8 cellular contexts compared by ENCODE assay signal in the genomic region with DNA sequence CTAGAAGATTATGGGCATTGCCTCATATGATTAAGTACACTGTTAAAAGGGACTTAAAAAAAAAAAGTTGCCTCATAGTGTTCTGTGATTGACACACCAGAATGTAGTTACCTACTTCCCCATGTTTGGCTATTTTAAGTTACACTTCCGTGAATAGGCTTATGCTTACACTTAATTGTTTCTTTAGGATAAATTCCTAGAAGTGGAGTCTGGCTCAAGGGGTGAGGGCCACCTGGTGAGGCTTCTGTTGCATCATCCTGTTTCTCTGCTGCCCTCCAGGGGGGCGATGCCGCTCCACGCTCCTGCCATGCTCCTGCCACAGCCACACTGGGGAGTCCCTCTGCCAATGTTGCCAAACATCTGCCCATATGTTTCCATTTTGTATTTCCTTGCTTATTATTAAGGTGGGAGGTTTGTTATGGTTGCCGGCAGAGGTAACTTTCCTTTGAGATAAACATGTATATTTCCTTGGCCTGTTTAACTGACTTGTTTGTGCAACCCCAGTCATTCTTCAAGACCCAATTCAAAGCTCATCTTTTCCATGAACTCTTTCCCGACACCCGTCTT.
A peak's percentile ranks its signal among the peaks of the same experiment; 100 is the strongest.
DNase-seq lines count a peak whose midpoint lies in the region; ATAC-seq lines count a peak whose summit lies in the region.

No MANE protein-coding gene starts in this region.

- no peak overlapping the region for H3K4me3 Mint-ChIP-seq in activated CD4-positive, alpha-beta memory T cell treated with anti-CD3 and anti-CD28 coated beads, Interleukin-2, amount 10 ng/mL, durations not matched to agents 7 days and 5 days
- H3K4me3 Mint-ChIP-seq in activated CD4-positive, alpha-beta memory T cell treated with anti-CD3 and anti-CD28 coated beads for 36 hours = no peak overlapping the region
- H3K4me3 Mint-ChIP-seq in dendritic cell treated with granulocyte-macrophage colony-stimulating factor and Interleukin-4, amounts not matched to agents 40 ng/mL and 50 ng/mL, for 4 days = peak overlapping the region; percentile 7
- H3K4me3 Mint-ChIP-seq in stimulated activated naive CD8-positive, alpha-beta T cell treated with anti-CD3 and anti-CD28 coated beads, Interleukin-15, Interleukin-2, amounts not matched to agents 100 ng/mL and 50 ng/mL, for 24 hours = no peak overlapping the region

- DNase-seq in activated CD4-positive, alpha-beta memory T cell treated with anti-CD3 and anti-CD28 coated beads, Interleukin-2, amount 10 ng/mL, durations not matched to agents 7 days and 5 days = no peak
- DNase-seq in activated CD4-positive, alpha-beta memory T cell treated with anti-CD3 and anti-CD28 coated beads for 36 hours = no peak
- peak; percentile 15 for DNase-seq in NCI-H774 (lab: John Stamatoyannopoulos, UW)
- no peak for DNase-seq in activated gamma-delta T cell treated with Interleukin-2 at 50 U/mL for 16 hours

- POLR2A ChIA-PET in activated CD4-positive, alpha-beta memory T cell treated with anti-CD3 and anti-CD28 coated beads, Interleukin-2, amount 10 ng/mL, durations not matched to agents 7 days and 5 days (lab: Charles Lee) = no interaction called here
- POLR2A ChIA-PET in activated CD4-positive, alpha-beta memory T cell treated with anti-CD3 and anti-CD28 coated beads for 36 hours (lab: Charles Lee) = no interaction called here

- intact Hi-C loops in activated CD4-positive, alpha-beta memory T cell treated with anti-CD3 and anti-CD28 coated beads for 36 hours (cut with micrococcal nuclease) = loop anchor here (2.0 to 10.0 kb wide), 2 partner anchors 15 to 55 kb away; no protein-coding TSS in a partner anchor
- intact Hi-C loops in dendritic cell treated with granulocyte-macrophage colony-stimulating factor and Interleukin-4, amounts not matched to agents 40 ng/mL and 50 ng/mL, for 4 days (cut with micrococcal nuclease) = loop anchor here (1.0 to 5.0 kb wide), 3 partner anchors 11 to 72 kb away; a partner anchor contains a TSS

- CTCF ChIA-PET in activated CD4-positive, alpha-beta memory T cell treated with anti-CD3 and anti-CD28 coated beads, Interleukin-2, amount 10 ng/mL, durations not matched to agents 7 days and 5 days (lab: Charles Lee) = no interaction called here
- CTCF ChIA-PET in activated CD4-positive, alpha-beta memory T cell treated with anti-CD3 and anti-CD28 coated beads for 36 hours (lab: Charles Lee) = no interaction called here

- H3K9me3 Mint-ChIP-seq in activated CD4-positive, alpha-beta memory T cell treated with anti-CD3 and anti-CD28 coated beads, Interleukin-2, amount 10 ng/mL, durations not matched to agents 7 days and 5 days = no peaks in the 10 kb centered on the region
- no peaks in the 10 kb centered on the region for H3K9me3 Mint-ChIP-seq in activated CD4-positive, alpha-beta memory T cell treated with anti-CD3 and anti-CD28 coated beads for 36 hours
- H3K9me3 Mint-ChIP-seq in dendritic cell treated with granulocyte-macrophage colony-stimulating factor and Interleukin-4, amounts not matched to agents 40 ng/mL and 50 ng/mL, for 4 days = no peaks in the 10 kb centered on the region
- no peaks in the 10 kb centered on the region for H3K9me3 Mint-ChIP-seq in stimulated activated naive CD8-positive, alpha-beta T cell treated with anti-CD3 and anti-CD28 coated beads, Interleukin-15, Interleukin-2, amounts not matched to agents 100 ng/mL and 50 ng/mL, for 24 hours

- H3K36me3 Mint-ChIP-seq in activated CD4-positive, alpha-beta memory T cell treated with anti-CD3 and anti-CD28 coated beads, Interleukin-2, amount 10 ng/mL, durations not matched to agents 7 days and 5 days (ENCODE audit: low read depth) = no peaks in the 10 kb centered on the region
- H3K36me3 Mint-ChIP-seq in activated CD4-positive, alpha-beta memory T cell treated with anti-CD3 and anti-CD28 coated beads for 36 hours = no peaks in the 10 kb centered on the region
- no peaks in the 10 kb centered on the region for H3K36me3 Mint-ChIP-seq in dendritic cell treated with granulocyte-macrophage colony-stimulating factor and Interleukin-4, amounts not matched to agents 40 ng/mL and 50 ng/mL, for 4 days (ENCODE audit: low read depth)
- no peaks in the 10 kb centered on the region for H3K36me3 Mint-ChIP-seq in stimulated activated naive CD8-positive, alpha-beta T cell treated with anti-CD3 and anti-CD28 coated beads, Interleukin-15, Interleukin-2, amounts not matched to agents 100 ng/mL and 50 ng/mL, for 24 hours (ENCODE audit: low read depth)

- no peak for ATAC-seq in GM19324 (IDR thresholded peaks at IDR 0.05; ENCODE audit: low FRiP score, unreplicated experiment)
- ATAC-seq in HG02588 (IDR thresholded peaks at IDR 0.05; ENCODE audit: unreplicated experiment) = no peak

- no peaks in the 10 kb centered on the region for H3K27me3 Mint-ChIP-seq in activated CD4-positive, alpha-beta memory T cell treated with anti-CD3 and anti-CD28 coated beads, Interleukin-2, amount 10 ng/mL, durations not matched to agents 7 days and 5 days
- no peaks in the 10 kb centered on the region for H3K27me3 Mint-ChIP-seq in activated CD4-positive, alpha-beta memory T cell treated with anti-CD3 and anti-CD28 coated beads for 36 hours
- peaks cover 2% of the 10 kb centered on the region for H3K27me3 Mint-ChIP-seq in dendritic cell treated with granulocyte-macrophage colony-stimulating factor and Interleukin-4, amounts not matched to agents 40 ng/mL and 50 ng/mL, for 4 days
- no peaks in the 10 kb centered on the region for H3K27me3 Mint-ChIP-seq in stimulated activated naive CD8-positive, alpha-beta T cell treated with anti-CD3 and anti-CD28 coated beads, Interleukin-15, Interleukin-2, amounts not matched to agents 100 ng/mL and 50 ng/mL, for 24 hours

- peak overlapping the region; percentile 28 for H3K27ac Mint-ChIP-seq in activated CD4-positive, alpha-beta memory T cell treated with anti-CD3 and anti-CD28 coated beads, Interleukin-2, amount 10 ng/mL, durations not matched to agents 7 days and 5 days
- no peak overlapping the region for H3K27ac Mint-ChIP-seq in activated CD4-positive, alpha-beta memory T cell treated with anti-CD3 and anti-CD28 coated beads for 36 hours
- peak overlapping the region; percentile 65 for H3K27ac Mint-ChIP-seq in dendritic cell treated with granulocyte-macrophage colony-stimulating factor and Interleukin-4, amounts not matched to agents 40 ng/mL and 50 ng/mL, for 4 days
- peak overlapping the region; percentile 60 for H3K27ac Mint-ChIP-seq in stimulated activated naive CD8-positive, alpha-beta T cell treated with anti-CD3 and anti-CD28 coated beads, Interleukin-15, Interleukin-2, amounts not matched to agents 100 ng/mL and 50 ng/mL, for 24 hours

- H3K4me1 Mint-ChIP-seq in activated CD4-positive, alpha-beta memory T cell treated with anti-CD3 and anti-CD28 coated beads, Interleukin-2, amount 10 ng/mL, durations not matched to agents 7 days and 5 days = peaks cover 66% of the 10 kb centered on the region
- H3K4me1 Mint-ChIP-seq in activated CD4-positive, alpha-beta memory T cell treated with anti-CD3 and anti-CD28 coated beads for 36 hours (ENCODE audit: low read depth) = peaks cover 52% of the 10 kb centered on the region
- H3K4me1 Mint-ChIP-seq in dendritic cell treated with granulocyte-macrophage colony-stimulating factor and Interleukin-4, amounts not matched to agents 40 ng/mL and 50 ng/mL, for 4 days (ENCODE audit: low read depth) = peaks cover 82% of the 10 kb centered on the region
- H3K4me1 Mint-ChIP-seq in stimulated activated naive CD8-positive, alpha-beta T cell treated with anti-CD3 and anti-CD28 coated beads, Interleukin-15, Interleukin-2, amounts not matched to agents 100 ng/mL and 50 ng/mL, for 24 hours (ENCODE audit: low read depth) = peaks cover 74% of the 10 kb centered on the region
